In the genomic region with DNA sequence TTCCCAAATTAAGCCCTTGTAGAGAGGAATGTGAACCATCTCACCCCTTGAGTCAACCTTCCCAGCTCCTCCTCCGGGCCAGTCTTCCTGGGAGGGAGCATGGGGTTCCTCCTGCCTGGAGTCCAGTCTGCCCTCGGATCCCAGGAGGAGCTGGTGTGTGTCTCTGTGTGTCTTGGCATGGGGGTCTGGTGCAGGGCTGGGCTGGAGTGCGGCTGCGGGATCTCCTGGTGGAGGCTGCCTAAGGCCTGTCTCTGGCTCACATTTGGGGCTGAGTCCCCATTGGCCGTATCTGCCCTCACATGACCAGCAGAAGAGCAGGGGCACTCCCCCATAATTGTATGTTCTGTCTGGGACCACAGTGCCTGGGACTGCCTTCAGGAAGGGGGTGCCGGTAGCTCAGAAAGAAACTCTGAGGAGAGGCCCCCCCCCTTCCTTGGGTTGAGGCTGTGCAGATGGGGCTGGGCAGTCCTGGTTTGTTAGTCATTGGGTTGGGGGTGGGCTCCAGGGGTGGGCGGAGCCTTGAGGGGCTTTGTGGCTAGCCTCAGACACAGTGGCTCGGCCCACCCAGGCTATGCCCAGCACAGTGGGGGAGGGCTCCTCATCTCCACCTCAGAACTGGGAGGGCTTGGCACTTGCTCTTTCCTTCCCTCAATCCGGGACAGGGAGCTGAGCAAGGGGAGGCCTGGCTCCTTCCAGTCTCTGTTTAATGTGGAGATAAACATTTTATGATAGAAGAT, we compare ENCODE assay signal across 8 cellular contexts. TPM values are rescaled to one million over a fixed set of nuclear protein-coding genes. Genes with fewer than 3 reads are reported as not detected.
DNase-seq lines count a peak whose midpoint lies in the region; ATAC-seq and TF ChIP-seq lines count a peak whose summit lies in the region.

No MANE protein-coding gene starts in this region.

- H3K36me3 ChIP-seq in GM23248 (ENCODE audit: low read depth) (no peaks in the 10 kb centered on the region), gastrocnemius medialis (no peaks in the 10 kb centered on the region)

- H3K27ac Mint-ChIP-seq in activated T-helper 17 cell treated with anti-CD3 and anti-CD28 coated beads, Interleukin-2, amount 50 U/mL, for 72 hours: no peak overlapping the region

- H3K9me3 ChIP-seq in GM23248 (ENCODE audit: low read depth): no peaks in the 10 kb centered on the region
- no peaks in the 10 kb centered on the region for H3K9me3 ChIP-seq in gastrocnemius medialis

- in situ Hi-C loops in GM23248 (cut with MboI) (no loop called here), gastrocnemius medialis (cut with MboI; ENCODE audit: low sequenced_read_pairs in 4 of 4) (loop anchor here in 2 of 4 donors (10.0 kb wide), 2 partner anchors 137 to 143 kb away; no protein-coding TSS in a partner anchor)

- TF ChIP-seq CTCF in RWPE1 (conservative IDR thresholded peaks at IDR 0.05; ENCODE audit: low read depth) (no peak), foreskin fibroblast (IDR thresholded peaks at IDR 0.05; ENCODE audit: low read depth, low read length) (no peak), gastrocnemius medialis (IDR thresholded peaks at IDR 0.05 in 4 of 5, conservative IDR thresholded peaks at IDR 0.05 in 1 of 5) (no peak)

- peak overlapping the region; percentile 30 for H3K27ac ChIP-seq in GM23248
- peak overlapping the region; percentile 82 for H3K27ac ChIP-seq in RWPE1
- H3K27ac ChIP-seq in gastrocnemius medialis: peak overlapping the region in 3 of 4 donors; percentile 79 to 90 (median 86)

- CTCF ChIA-PET in RWPE1 (lab: Yijun Ruan, JAX): interaction anchor here (0.6 to 3.5 kb wide), 24 partner anchors 10 to 770 kb away, joined by 3 to 17 read pairs (median 4); a partner anchor contains a TSS

- DNase-seq in GM23248 (peak; percentile 68), RWPE1 (ENCODE audit: low spot score) (no peak), foreskin fibroblast (peak; percentile 61 to 74), gastrocnemius medialis (peak in 1 of 2 donors; percentile 15), DMS53 treated with DMSO at 0.1 percent for 48 hours (lab: John Stamatoyannopoulos, UW; ENCODE audit: unreplicated experiment) (no peak)

- no peaks in the 10 kb centered on the region for H3K27me3 ChIP-seq in GM23248 (replicated peaks; ENCODE audit: insufficient read depth)
- peaks cover 5 to 11% (median 8%) of the 10 kb centered on the region in 3 donors for H3K27me3 ChIP-seq in gastrocnemius medialis

- H3K9ac ChIP-seq in GM23248: peak overlapping the region; percentile 42

- H3K79me2 ChIP-seq in GM23248 (ENCODE audit: insufficient read depth): peaks cover 28% of the 10 kb centered on the region

- peaks cover 6% of the 10 kb centered on the region for H3K36me3 Mint-ChIP-seq in activated T-helper 17 cell treated with anti-CD3 and anti-CD28 coated beads, Interleukin-2, amount 50 U/mL, for 72 hours (ENCODE audit: low read depth)

- peaks cover 19% of the 10 kb centered on the region for H3K27me3 Mint-ChIP-seq in activated T-helper 17 cell treated with anti-CD3 and anti-CD28 coated beads, Interleukin-2, amount 50 U/mL, for 72 hours

- POLR2A ChIA-PET in RWPE1 (lab: Yijun Ruan, JAX; ENCODE audit: low non-redundant PET): interaction anchor here (0.6 to 0.7 kb wide), 6 partner anchors 36 to 254 kb away, joined by 3 to 10 read pairs (median 3); no protein-coding TSS in a partner anchor

- H3K4me1 Mint-ChIP-seq in activated T-helper 17 cell treated with anti-CD3 and anti-CD28 coated beads, Interleukin-2, amount 50 U/mL, for 72 hours: peaks cover 12% of the 10 kb centered on the region

- H2AFZ ChIP-seq in GM23248: peak overlapping the region; percentile 41; the same call in 1 of the 2 replicates

- no peaks in the 10 kb centered on the region for H3K9me3 Mint-ChIP-seq in activated T-helper 17 cell treated with anti-CD3 and anti-CD28 coated beads, Interleukin-2, amount 50 U/mL, for 72 hours

- H3K4me1 ChIP-seq in GM23248 (ENCODE audit: insufficient read depth): peaks cover 29% of the 10 kb centered on the region; the same call in 1 of the 2 replicates
- peaks cover 42 to 59% of the 10 kb centered on the region in 2 donors for H3K4me1 ChIP-seq in gastrocnemius medialis

- no peak overlapping the region for H3K4me3 Mint-ChIP-seq in activated T-helper 17 cell treated with anti-CD3 and anti-CD28 coated beads, Interleukin-2, amount 50 U/mL, for 72 hours

- peaks cover 9% of the 10 kb centered on the region; the same call in 1 of the 2 replicates for H3F3A ChIP-seq in GM23248 (ENCODE audit: insufficient read depth)

- TF ChIP-seq POLR2A in gastrocnemius medialis (IDR thresholded peaks at IDR 0.05): no peak

- H3K4me3 ChIP-seq in GM23248: peak overlapping the region; percentile 45
- H3K4me3 ChIP-seq in foreskin fibroblast (ENCODE audit: low read depth in 1 of 2, low read length in 2 of 2): peak overlapping the region; percentile 11 to 20
- no peak overlapping the region for H3K4me3 ChIP-seq in gastrocnemius medialis

- ATAC-seq in gastrocnemius medialis (no peak), GM18907 (IDR thresholded peaks at IDR 0.05; ENCODE audit: unreplicated experiment) (no peak), GM21367 (IDR thresholded peaks at IDR 0.05; ENCODE audit: unreplicated experiment) (no peak)
- no peak for ATAC-seq in activated T-helper 17 cell treated with anti-CD3 and anti-CD28 coated beads, Interleukin-2, amount 50 U/mL, for 72 hours (replicated peaks)

- H4K20me1 ChIP-seq in GM23248 (ENCODE audit: insufficient read depth): no peaks in the 10 kb centered on the region

- H3K4me2 ChIP-seq in GM23248 (ENCODE audit: unreplicated experiment): peak overlapping the region; percentile 64

- WGBS in GM23248 (ENCODE audit: low coverage in 1 of 2, low lambda C conversion rate in 2 of 2, missing lambda C conversion rate in 2 of 2), 2 experiments: 21 to 35% methylated on average over 7 to 8 of the region's 9 CpGs

- intact Hi-C loops in gastrocnemius medialis (cut with DNase I; ENCODE audit: low total_unique reads): loop anchor here (5.0 kb wide), 2 partner anchors 130 to 235 kb away; a partner anchor contains a TSS

- no peaks in the 10 kb centered on the region for H3K9me2 ChIP-seq in GM23248 (ENCODE audit: insufficient read depth)

RNA-seq across cellular contexts. Expression of a gene that starts 2.9 kb away (rescaled TPM):
- 23.4 and 27.9 TPM in 2 replicates for total RNA-seq in GM23248 (2014; rRNA removed; shearing (Covaris generic))
- polyA plus RNA-seq in GM23248 (2016; fragmentation: Nextera tagmentation; extraction: Ambion mirVana): 4.5 and 6.2 TPM in 2 replicates
- 10 to 100 TPM in 1 of 4 donors, 1 to 10 TPM in 3; 4.0 to 16.0 (median 6.0) TPM for total RNA-seq in gastrocnemius medialis
- total RNA-seq in activated T-helper 17 cell treated with anti-CD3 and anti-CD28 coated beads, Interleukin-2, amount 50 U/mL, for 72 hours: not detected

RNA-seq across cellular contexts. Expression of a gene that starts 3.4 kb away (rescaled TPM):
- total RNA-seq in GM23248 (2014; rRNA removed; shearing (Covaris generic)): 6.4 and 8.0 TPM in 2 replicates
- 49.5 and 53.1 TPM in 2 replicates for polyA plus RNA-seq in GM23248 (2016; fragmentation: Nextera tagmentation; extraction: Ambion mirVana)
- 1 to 10 TPM; 3.8 to 5.1 (median 4.7) TPM for total RNA-seq in gastrocnemius medialis
- 10 to 100 TPM; 23.7 to 32.6 TPM for total RNA-seq in activated T-helper 17 cell treated with anti-CD3 and anti-CD28 coated beads, Interleukin-2, amount 50 U/mL, for 72 hours

RNA-seq across cellular contexts. Expression of a gene that starts 8.8 kb away (rescaled TPM):
- 0.13 TPM in 1 of 2 replicates, not detected in the other for total RNA-seq in GM23248 (2014; rRNA removed; shearing (Covaris generic))
- polyA plus RNA-seq in GM23248 (2016; fragmentation: Nextera tagmentation; extraction: Ambion mirVana): not detected in 2 replicates
- not detected for total RNA-seq in gastrocnemius medialis
- not detected for total RNA-seq in activated T-helper 17 cell treated with anti-CD3 and anti-CD28 coated beads, Interleukin-2, amount 50 U/mL, for 72 hours

RNA-seq across cellular contexts. Expression of a gene that starts 20.8 kb away (rescaled TPM):
- 40.4 and 61.3 TPM in 2 replicates for total RNA-seq in GM23248 (2014; rRNA removed; shearing (Covaris generic))
- 8.6 and 10.5 TPM in 2 replicates for polyA plus RNA-seq in GM23248 (2016; fragmentation: Nextera tagmentation; extraction: Ambion mirVana)
- total RNA-seq in gastrocnemius medialis: 100 to 1,000 TPM in 3 of 4 donors, 10 to 100 TPM in 1; 22.6 to 193 (median 123) TPM
- total RNA-seq in activated T-helper 17 cell treated with anti-CD3 and anti-CD28 coated beads, Interleukin-2, amount 50 U/mL, for 72 hours: 10 to 100 TPM in 1 of 2 donors, 1 to 10 TPM in 1; 8.2 to 31.1 TPM

RNA-seq across cellular contexts. Expression of a gene that starts 43.7 kb away (rescaled TPM):
- not detected in 2 replicates for total RNA-seq in GM23248 (2014; rRNA removed; shearing (Covaris generic))
- 0.30 and 0.33 TPM in 2 replicates for polyA plus RNA-seq in GM23248 (2016; fragmentation: Nextera tagmentation; extraction: Ambion mirVana)
- total RNA-seq in gastrocnemius medialis: 100 to 1,000 TPM in 1 of 4 donors, 10 to 100 TPM in 3; 19.4 to 105 (median 46.0) TPM
- 1 to 10 TPM in 1 of 2 donors, under 1 TPM in 1; 0.52 to 1.3 TPM for total RNA-seq in activated T-helper 17 cell treated with anti-CD3 and anti-CD28 coated beads, Interleukin-2, amount 50 U/mL, for 72 hours

Comparison
In these comparisons a context has a peak if more than half of its experiments do, and no peak if none do; other contexts are left out.
1. DNase-seq: peak in GM23248 (single experiment) and foreskin fibroblast (2 of 2); none in RWPE1 (single experiment) and DMS53 treated with DMSO at 0.1 percent for 48 hours (single experiment).
2. H3K27ac ChIP-seq: peak in every context shown above with its lines; median percentile 86 in gastrocnemius medialis; 82 in RWPE1; 30 in GM23248.
3. H3K4me3 ChIP-seq: peak in GM23248 (single experiment) and foreskin fibroblast (2 of 2); none in gastrocnemius medialis (0 of 4).
4. RNA of a gene that starts 2.9 kb away (total RNA-seq): 23.4 to 27.9 TPM in GM23248 and 4.0 to 16.0 TPM in gastrocnemius medialis; not detected in activated T-helper 17 cell treated with anti-CD3 and anti-CD28 coated beads, Interleukin-2, amount 50 U/mL, for 72 hours; every median in the first group is over 4 times any median in the second.